ENCODE assay signal across 22 cellular contexts in the genomic region with DNA sequence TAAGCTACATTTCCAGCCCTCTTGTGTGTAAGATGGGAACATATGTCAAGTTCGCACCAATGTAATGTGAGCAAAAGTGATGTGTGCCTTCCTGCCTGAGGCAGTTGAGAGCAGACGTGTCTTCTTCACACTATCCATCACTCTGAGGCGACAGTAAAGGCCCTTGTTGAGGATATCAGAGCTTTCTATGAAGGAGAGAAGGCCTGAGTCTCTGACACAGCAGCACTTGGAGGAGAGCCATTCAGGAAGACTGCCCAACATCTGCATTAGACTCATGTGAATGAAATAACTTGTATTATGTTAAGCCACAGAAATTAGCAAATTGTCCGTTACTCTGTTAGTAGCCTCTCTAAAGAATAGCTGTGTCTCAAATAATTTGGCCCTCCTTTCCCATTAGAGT.
DNase-seq lines count a peak whose midpoint lies in the region; ATAC-seq and TF ChIP-seq lines count a peak whose summit lies in the region.
"Had no signal": no experiment of that assay in that cellular context is flagged by ENCODE, and none has a peak within 500 bp of the region (broad histone marks: within the 10 kb centered on the region; RNA-seq: fewer than 3 reads in every experiment).

No MANE protein-coding gene starts in this region.

- H3K36me3 Mint-ChIP-seq in WTC11 = no peaks in the 10 kb centered on the region
- no peaks in the 10 kb centered on the region for H3K36me3 Mint-ChIP-seq in activated T-helper 2 cell treated with anti-CD3 and anti-CD28 coated beads, Interferon-gamma antibody, Interleukin-2, Interleukin-4, amounts not matched to agents 10 μg/mL and 5 μg/mL and 100 μg/mL, durations not matched to agents 14 hours and 24 hours and 36 hours (ENCODE audit: low read depth)

- H3K27ac Mint-ChIP-seq in WTC11 = no peak overlapping the region
- H3K27ac Mint-ChIP-seq in activated T-helper 2 cell treated with anti-CD3 and anti-CD28 coated beads, Interferon-gamma antibody, Interleukin-2, Interleukin-4, amounts not matched to agents 10 μg/mL and 5 μg/mL and 100 μg/mL, durations not matched to agents 14 hours and 24 hours and 36 hours = no peak overlapping the region
- H3K27ac Mint-ChIP-seq: B cell, IgD-negative memory B cell had no signal

- no peak overlapping the region for H3K4me3 Mint-ChIP-seq in WTC11
- H3K4me3 Mint-ChIP-seq in activated T-helper 2 cell treated with anti-CD3 and anti-CD28 coated beads, Interferon-gamma antibody, Interleukin-2, Interleukin-4, amounts not matched to agents 10 μg/mL and 5 μg/mL and 100 μg/mL, durations not matched to agents 14 hours and 24 hours and 36 hours (ENCODE audit: low read depth) = no peak overlapping the region
- H3K4me3 Mint-ChIP-seq: B cell, IgD-negative memory B cell had no signal

- peak overlapping the region; percentile 26 for H3K27ac ChIP-seq in angular gyrus (ENCODE audit: low read depth, low read length)
- H3K27ac ChIP-seq: GM23248, RWPE1 had no signal

- H3K9me3 Mint-ChIP-seq in WTC11 = no peaks in the 10 kb centered on the region
- H3K9me3 Mint-ChIP-seq in activated T-helper 2 cell treated with anti-CD3 and anti-CD28 coated beads, Interferon-gamma antibody, Interleukin-2, Interleukin-4, amounts not matched to agents 10 μg/mL and 5 μg/mL and 100 μg/mL, durations not matched to agents 14 hours and 24 hours and 36 hours = no peaks in the 10 kb centered on the region
- H3K9me3 Mint-ChIP-seq: IgD-negative memory B cell had no signal

- intact Hi-C loops in activated T-helper 2 cell treated with anti-CD3 and anti-CD28 coated beads, Interferon-gamma antibody, Interleukin-2, Interleukin-4, amounts not matched to agents 10 μg/mL and 5 μg/mL and 100 μg/mL, durations not matched to agents 14 hours and 24 hours and 36 hours (cut with micrococcal nuclease) = no loop called here

- POLR2A ChIA-PET in WTC11 (lab: Charles Lee) = no interaction called here

- no peak for ATAC-seq in WTC11
- no peak for ATAC-seq in HG02798 (IDR thresholded peaks at IDR 0.05; ENCODE audit: poor library complexity, unreplicated experiment)
- ATAC-seq: GM12878 had no signal

- no peaks in the 10 kb centered on the region; the same call in 1 of the 2 replicates for H3K27me3 Mint-ChIP-seq in WTC11 (ENCODE audit: low read depth)
- H3K27me3 Mint-ChIP-seq in activated T-helper 2 cell treated with anti-CD3 and anti-CD28 coated beads, Interferon-gamma antibody, Interleukin-2, Interleukin-4, amounts not matched to agents 10 μg/mL and 5 μg/mL and 100 μg/mL, durations not matched to agents 14 hours and 24 hours and 36 hours (ENCODE audit: low read depth) = peaks cover 11% of the 10 kb centered on the region
- H3K27me3 Mint-ChIP-seq: IgD-negative memory B cell had no signal

- CTCF ChIA-PET in WTC11 (lab: Charles Lee) = interaction anchor here (0.9 to 2.4 kb wide), 3 partner anchors 62 to 244 kb away, joined by 3 to 9 read pairs (median 3); no protein-coding TSS in a partner anchor

- no peak for TF ChIP-seq CTCF in WTC11 (IDR thresholded peaks at IDR 0.05)

- H3K4me1 Mint-ChIP-seq in WTC11 = peaks cover 24% of the 10 kb centered on the region
- H3K4me1 Mint-ChIP-seq in activated T-helper 2 cell treated with anti-CD3 and anti-CD28 coated beads, Interferon-gamma antibody, Interleukin-2, Interleukin-4, amounts not matched to agents 10 μg/mL and 5 μg/mL and 100 μg/mL, durations not matched to agents 14 hours and 24 hours and 36 hours (ENCODE audit: low read depth) = peaks cover 4% of the 10 kb centered on the region

- DNase-seq in foreskin melanocyte (peak; percentile 59), middle frontal gyrus (ENCODE audit: extremely low spot score, low spot score) (peak; percentile 40), WTC11 (ENCODE audit: low spot score) (no peak), GM03348 (ENCODE audit: low spot score) (no peak)
- no peak for DNase-seq in activated T-helper 2 cell treated with anti-CD3 and anti-CD28 coated beads, Interferon-gamma antibody, Interleukin-2, Interleukin-4, amounts not matched to agents 10 μg/mL and 5 μg/mL and 100 μg/mL, durations not matched to agents 14 hours and 24 hours and 36 hours (ENCODE audit: low spot score)
- DNase-seq: ACHN, COR-L47, GF-D8, GM23248, HCEC 1CT, Karpas-422, NCI-H1417 treated with DMSO at 0.1 percent for 48 hours, NCI-H1930, NCI-H226, NCI-H524, SIG-M5 had no signal

TF ChIP-seq in WTC11, 78 proteins besides CTCF, POLR2A, EP300 and RAD21:
- TF ChIP-seq ZNF138 (CRISPR knock-in tag; conservative IDR thresholded peaks at IDR 0.05) = no peak
- no peak for TF ChIP-seq ETV6 (CRISPR knock-in tag; IDR thresholded peaks at IDR 0.05)
- TF ChIP-seq, protein P1, sequence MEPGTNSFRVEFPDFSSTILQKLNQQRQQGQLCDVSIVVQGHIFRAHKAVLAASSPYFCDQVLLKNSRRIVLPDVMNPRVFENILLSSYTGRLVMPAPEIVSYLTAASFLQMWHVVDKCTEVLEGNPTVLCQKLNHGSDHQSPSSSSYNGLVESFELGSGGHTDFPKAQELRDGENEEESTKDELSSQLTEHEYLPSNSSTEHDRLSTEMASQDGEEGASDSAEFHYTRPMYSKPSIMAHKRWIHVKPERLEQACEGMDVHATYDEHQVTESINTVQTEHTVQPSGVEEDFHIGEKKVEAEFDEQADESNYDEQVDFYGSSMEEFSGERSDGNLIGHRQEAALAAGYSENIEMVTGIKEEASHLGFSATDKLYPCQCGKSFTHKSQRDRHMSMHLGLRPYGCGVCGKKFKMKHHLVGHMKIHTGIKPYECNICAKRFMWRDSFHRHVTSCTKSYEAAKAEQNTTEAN (CRISPR knock-in tag; IDR thresholded peaks at IDR 0.05) = no peak
- no peak for TF ChIP-seq TP53 (CRISPR knock-in tag; IDR thresholded peaks at IDR 0.05)
- no peak for TF ChIP-seq RELA (CRISPR knock-in tag; IDR thresholded peaks at IDR 0.05; ENCODE audit: borderline replicate concordance)
- no peak for TF ChIP-seq ZNF232 (CRISPR knock-in tag; IDR thresholded peaks at IDR 0.05)
- TF ChIP-seq CREM (CRISPR knock-in tag; IDR thresholded peaks at IDR 0.05) = no peak
TF ChIP-seq in WTC11: peak in this region for 0.

Comparison
In these comparisons a context has a peak if more than half of its experiments do, and no peak if none do; other contexts are left out.
1. DNase-seq: peak in foreskin melanocyte (single experiment) and middle frontal gyrus (single experiment); none in WTC11 (single experiment), GM03348 (single experiment) and activated T-helper 2 cell treated with anti-CD3 and anti-CD28 coated beads, Interferon-gamma antibody, Interleukin-2, Interleukin-4, amounts not matched to agents 10 μg/mL and 5 μg/mL and 100 μg/mL, durations not matched to agents 14 hours and 24 hours and 36 hours (single experiment).